9 cellular contexts compared by ENCODE assay signal in the genomic region with DNA sequence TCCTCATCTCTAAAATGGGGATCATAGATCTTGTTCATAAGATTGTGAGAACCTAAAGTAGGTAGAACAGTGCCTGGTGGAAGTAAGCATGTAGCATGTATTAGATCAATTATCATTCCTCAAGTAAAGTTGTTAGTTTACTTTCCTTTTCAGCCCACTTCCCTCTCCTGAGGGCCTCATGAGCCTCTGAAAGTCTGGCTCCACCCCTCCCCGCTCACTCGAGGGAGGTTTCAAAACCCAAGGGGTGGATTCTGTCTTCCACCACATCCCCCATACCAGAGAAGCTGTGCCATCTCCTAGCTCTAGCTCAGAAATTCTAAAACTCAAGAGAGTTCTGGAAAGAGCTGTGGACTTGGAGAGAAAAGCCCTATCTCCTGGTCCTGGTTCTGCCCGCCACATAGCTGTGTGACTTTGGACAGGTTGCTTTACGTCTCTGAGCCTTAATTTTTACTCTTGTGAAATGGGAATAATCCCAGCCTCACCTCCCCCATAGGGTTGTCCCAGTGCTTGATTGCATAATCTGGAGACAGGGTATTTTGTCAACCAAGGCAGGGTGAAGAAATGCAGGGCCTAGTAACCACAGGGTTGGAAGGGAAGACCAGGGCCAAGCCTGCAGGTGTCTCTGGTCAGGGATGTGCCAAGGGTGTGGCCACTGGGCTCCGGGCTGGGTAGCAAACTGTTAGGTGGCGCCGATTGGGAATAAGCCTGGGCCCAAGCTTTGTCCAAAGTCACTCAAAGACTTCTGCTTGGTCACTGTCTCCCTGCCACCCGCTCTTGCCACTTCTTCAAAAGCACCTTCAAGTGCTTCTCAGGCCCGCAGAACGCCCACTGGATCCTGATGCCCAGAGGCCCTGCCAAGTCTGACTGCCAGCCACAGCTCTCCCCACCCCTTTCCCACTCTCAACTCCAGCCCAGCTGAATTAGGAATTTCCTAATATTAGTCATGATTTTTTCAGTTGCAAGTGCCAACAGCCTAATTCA. TPM values are rescaled to one million over a fixed set of nuclear protein-coding genes. Genes with fewer than 3 reads are reported as not detected.
A peak's percentile ranks its signal among the peaks of the same experiment; 100 is the strongest.
DNase-seq lines count a peak whose midpoint lies in the region; ATAC-seq and TF ChIP-seq lines count a peak whose summit lies in the region.
"Had no signal": no experiment of that assay in that cellular context is flagged by ENCODE, and none has a peak within 500 bp of the region (broad histone marks: within the 10 kb centered on the region; RNA-seq: fewer than 3 reads in every experiment).

No MANE protein-coding gene starts in this region.

- peaks cover 0 to 15% of the 10 kb centered on the region in 2 donors for H3K9me3 Mint-ChIP-seq in activated naive CD4-positive, alpha-beta T cell treated with anti-CD3 and anti-CD28 coated beads, Interleukin-2, amount 50 U/mL, for 72 hours

- no peak for TF ChIP-seq CTCF in left lung (IDR thresholded peaks at IDR 0.05)

- H3K4me3 ChIP-seq in left lung (no peak overlapping the region), aorta (ENCODE audit: low read length in 2 of 2) (no peak overlapping the region)

- no peak for ATAC-seq in activated naive CD4-positive, alpha-beta T cell treated with anti-CD3 and anti-CD28 coated beads, Interleukin-2, amount 50 U/mL, for 72 hours
- peak; percentile 82 for ATAC-seq in left lung
- ATAC-seq in aorta (ENCODE audit: low FRiP score): peak; percentile 89
- no peak for ATAC-seq in left colon

- H3K27me3 ChIP-seq in left lung: no peaks in the 10 kb centered on the region
- no peaks in the 10 kb centered on the region for H3K27me3 ChIP-seq in aorta (ENCODE audit: control insufficient read depth in 1 of 2, insufficient read depth in 2 of 2, low read length in 1 of 2)
- H3K27me3 ChIP-seq: BE2C had no signal

- peak overlapping the region; percentile 14 to 39 for H3K27ac Mint-ChIP-seq in activated naive CD4-positive, alpha-beta T cell treated with anti-CD3 and anti-CD28 coated beads, Interleukin-2, amount 50 U/mL, for 72 hours

- 6 to 12% methylated on average over 10 of the region's 10 CpGs for WGBS in aorta, 2 donors

- H3K4me1 ChIP-seq in left lung (peaks cover 30 to 42% of the 10 kb centered on the region in 2 donors), aorta (ENCODE audit: control insufficient read depth in 1 of 2, insufficient read depth in 2 of 2, low read length in 2 of 2) (peaks cover 6 to 9% of the 10 kb centered on the region in 2 donors)
- H3K4me1 ChIP-seq: BE2C had no signal

- intact Hi-C loops in left lung (cut with DNase I): no loop called here
- intact Hi-C loops in aorta (cut with DNase I): loop anchor here in 1 of 2 donors (2.0 kb wide), 1 partner anchor 21 kb away; a partner anchor contains a TSS
- intact Hi-C loops in left colon (cut with DNase I, micrococcal nuclease): no loop called here

- peaks cover 19 to 20% of the 10 kb centered on the region in 2 donors for H3K36me3 Mint-ChIP-seq in activated naive CD4-positive, alpha-beta T cell treated with anti-CD3 and anti-CD28 coated beads, Interleukin-2, amount 50 U/mL, for 72 hours

- H3K36me3 ChIP-seq in left lung (no peaks in the 10 kb centered on the region), aorta (ENCODE audit: control insufficient read depth in 1 of 2, insufficient read depth in 2 of 2, low read length in 1 of 2) (no peaks in the 10 kb centered on the region)
- H3K36me3 ChIP-seq: BE2C had no signal

- no peak for DNase-seq in activated naive CD4-positive, alpha-beta T cell treated with anti-CD3 and anti-CD28 coated beads, Interleukin-2, amount 50 U/mL, for 72 hours (ENCODE audit: low spot score in 2 of 2)
- no peak for DNase-seq in activated naive CD4-positive, alpha-beta T cell treated with anti-CD3 and anti-CD28 coated beads, Interleukin-2, amount 50 U/mL, for 16 hours
- DNase-seq in amniotic epithelial cell (ENCODE audit: low read depth): peak; percentile 81
- DNase-seq in left lung: peak; percentile 87 to 90
- DNase-seq in aorta: peak; percentile 88 to 92
- DNase-seq in left colon: no peak
- DNase-seq in NCI-H510A (lab: John Stamatoyannopoulos, UW): no peak
- no peak for DNase-seq in NCI-H1417 (lab: John Stamatoyannopoulos, UW)
- DNase-seq: BE2C had no signal

- H3K9me3 ChIP-seq in left lung: peaks cover 0 to 13% of the 10 kb centered on the region in 2 donors
- no peaks in the 10 kb centered on the region for H3K9me3 ChIP-seq in aorta (ENCODE audit: control insufficient read depth, low read length)
- H3K9me3 ChIP-seq: BE2C had no signal

- peak overlapping the region; percentile 77 to 84 for H3K27ac ChIP-seq in left lung
- H3K27ac ChIP-seq in aorta (ENCODE audit: low read depth in 1 of 2, low read length in 2 of 2): peak overlapping the region; percentile 71 to 99

RNA-seq across cellular contexts. Expression of a gene that starts 20.4 kb away (rescaled TPM):
- total RNA-seq in activated naive CD4-positive, alpha-beta T cell treated with anti-CD3 and anti-CD28 coated beads, Interleukin-2, amount 50 U/mL, for 72 hours: 1 to 10 TPM in 1 of 2 donors, under 1 TPM in 1; 0.48 to 3.0 TPM
- total RNA-seq in left lung: 1,000 to 10,000 TPM in 1 of 2 donors, 100 to 1,000 TPM in 1; 867 to 4,830 TPM
- total RNA-seq in aorta: 100 to 1,000 TPM; 400 to 948 TPM
- polyA plus RNA-seq in aorta: 100 to 1,000 TPM in 1 of 2 donors, 10 to 100 TPM in 1; 70.2 to 391 TPM
- total RNA-seq in left colon: 10 to 100 TPM; 33.5 to 91.9 TPM

RNA-seq across cellular contexts. Expression of a gene that starts 52.5 kb away (rescaled TPM):
- under 1 TPM in 1 of 2 donors, not detected in 1; 0.39 TPM for total RNA-seq in activated naive CD4-positive, alpha-beta T cell treated with anti-CD3 and anti-CD28 coated beads, Interleukin-2, amount 50 U/mL, for 72 hours
- 10 to 100 TPM in 1 of 2 donors, 1 to 10 TPM in 1; 4.4 to 10.7 TPM for total RNA-seq in left lung
- 1 to 10 TPM in 1 of 2 donors, under 1 TPM in 1; 0.94 to 1.4 TPM for total RNA-seq in aorta
- polyA plus RNA-seq in aorta: 10 to 100 TPM in 1 of 2 donors, not detected in 1; 12.4 TPM
- total RNA-seq in left colon: 1 to 10 TPM; 3.4 to 9.4 TPM

RNA-seq across cellular contexts. Expression of a gene that starts 56.0 kb away (rescaled TPM):
- under 1 TPM; 0.31 to 0.41 TPM for total RNA-seq in activated naive CD4-positive, alpha-beta T cell treated with anti-CD3 and anti-CD28 coated beads, Interleukin-2, amount 50 U/mL, for 72 hours
- total RNA-seq in left lung (10 to 100 TPM in 1 of 2 donors, 1 to 10 TPM in 1; 8.3 to 18.5 TPM), aorta (10 to 100 TPM; 91.8 to 92.7 TPM), left colon (1 to 10 TPM in 1 of 2 donors, under 1 TPM in 1; 0.31 to 4.7 TPM)
- 100 to 1,000 TPM in 1 of 2 donors, 10 to 100 TPM in 1; 86.4 to 198 TPM for polyA plus RNA-seq in aorta

Comparison
In these comparisons a context has a peak if more than half of its experiments do, and no peak if none do; other contexts are left out.
1. ATAC-seq: peak in left lung (single experiment) and aorta (single experiment); none in activated naive CD4-positive, alpha-beta T cell treated with anti-CD3 and anti-CD28 coated beads, Interleukin-2, amount 50 U/mL, for 72 hours (0 of 2) and left colon (single experiment).
2. DNase-seq: peak in amniotic epithelial cell (single experiment), left lung (2 of 2) and aorta (2 of 2); none in activated naive CD4-positive, alpha-beta T cell treated with anti-CD3 and anti-CD28 coated beads, Interleukin-2, amount 50 U/mL, for 72 hours (0 of 2), activated naive CD4-positive, alpha-beta T cell treated with anti-CD3 and anti-CD28 coated beads, Interleukin-2, amount 50 U/mL, for 16 hours (single experiment), left colon (0 of 2), NCI-H510A (single experiment) and NCI-H1417 (0 of 3).
3. RNA of a gene that starts 20.4 kb away (total RNA-seq): 867 to 4,830 TPM in left lung, 400 to 948 TPM in aorta and 33.5 to 91.9 TPM in left colon; 0.48 to 3.0 TPM in activated naive CD4-positive, alpha-beta T cell treated with anti-CD3 and anti-CD28 coated beads, Interleukin-2, amount 50 U/mL, for 72 hours; every median in the first group is over 4 times any median in the second.
4. RNA of a gene that starts 56.0 kb away (total RNA-seq): 91.8 to 92.7 TPM in aorta; 8.3 to 18.5 TPM in left lung, 0.31 to 4.7 TPM in left colon and 0.31 to 0.41 TPM in activated naive CD4-positive, alpha-beta T cell treated with anti-CD3 and anti-CD28 coated beads, Interleukin-2, amount 50 U/mL, for 72 hours; every median in the first group is over 4 times any median in the second.